In genomic region chr15:90757461-90757860, GRCh38 we compare ENCODE assay signal across 1 cellular context.
TF ChIP-seq lines count a peak whose summit lies in the region.

No MANE protein-coding gene starts in this region.

TF ChIP-seq in endothelial cell of umbilical vein, 7 proteins besides CTCF, POLR2A, EP300 and RAD21 (continued from another document):
- TF ChIP-seq POLR2AphosphoS5 (IDR thresholded peaks at IDR 0.05; ENCODE audit: insufficient read depth, low read depth, low read length) = no peak
- TF ChIP-seq EZH2 (IDR thresholded peaks at IDR 0.05; ENCODE audit: borderline replicate concordance, low read depth, low read length, severe bottlenecking) = no peak
- no peak for TF ChIP-seq JUN (IDR thresholded peaks at IDR 0.05; ENCODE audit: borderline replicate concordance, insufficient read depth, insufficient read length, low read depth)
- TF ChIP-seq MAX (IDR thresholded peaks at IDR 0.05; ENCODE audit: insufficient read depth, insufficient read length) = no peak
- TF ChIP-seq FOS (IDR thresholded peaks at IDR 0.05; ENCODE audit: borderline replicate concordance, insufficient read depth, low read length) = no peak
TF ChIP-seq in endothelial cell of umbilical vein: peak in this region for 0.
